ENCODE assay signal across 2 cellular contexts in genomic region chr1:157136133-157136532, GRCh38.
A peak's percentile ranks its signal among the peaks of the same experiment; 100 is the strongest.
TF ChIP-seq lines count a peak whose summit lies in the region.

No MANE protein-coding gene starts in this region.

TF ChIP-seq in IMR-90, 13 proteins besides CTCF, POLR2A, EP300 and RAD21:
- TF ChIP-seq CEBPB (IDR thresholded peaks at IDR 0.05; ENCODE audit: low read depth, low read length): no peak
- TF ChIP-seq BHLHE40 (IDR thresholded peaks at IDR 0.05; ENCODE audit: low read depth, low read length): no peak
- TF ChIP-seq RFX5 (IDR thresholded peaks at IDR 0.05; ENCODE audit: low read depth, low read length): no peak
- TF ChIP-seq MAFK (IDR thresholded peaks at IDR 0.05; ENCODE audit: low read depth, low read length): no peak
- TF ChIP-seq FOS (IDR thresholded peaks at IDR 0.05; ENCODE audit: low read depth, low read length): no peak
- TF ChIP-seq MXI1 (IDR thresholded peaks at IDR 0.05; ENCODE audit: borderline replicate concordance, low read depth, low read length): no peak
- TF ChIP-seq MAZ (IDR thresholded peaks at IDR 0.05; ENCODE audit: borderline replicate concordance, low read depth, low read length): no peak
- TF ChIP-seq SMC3 (IDR thresholded peaks at IDR 0.05; ENCODE audit: low read depth, low read length): no peak

TF ChIP-seq in K562, 482 proteins besides CTCF, POLR2A, EP300 and RAD21:
- TF ChIP-seq RBM17 (IDR thresholded peaks at IDR 0.05; ENCODE audit: borderline replicate concordance, low read depth, low read length) (no peak), ELF1 (tag; IDR thresholded peaks at IDR 0.05) (0 out of 2 replicates have a peak, but pooled peaks have one; percentile 9), PKNOX1 (IDR thresholded peaks at IDR 0.05) (no peak), ATF7 (IDR thresholded peaks at IDR 0.05) (no peak), TGIF2 (CRISPR knock-in tag; IDR thresholded peaks at IDR 0.05) (no peak), ZBTB12 (CRISPR knock-in tag; IDR thresholded peaks at IDR 0.05) (no peak)
